In genomic region chr12:49365542-49365941, GRCh38 we compare ENCODE assay signal across 1 cellular context.
TF ChIP-seq lines count a peak whose summit lies in the region.

No MANE protein-coding gene starts in this region.

TF ChIP-seq in WTC11, 78 proteins besides CTCF, POLR2A, EP300 and RAD21 (continued from another document):
- TF ChIP-seq AFF4 (CRISPR knock-in tag; IDR thresholded peaks at IDR 0.05; ENCODE audit: borderline replicate concordance) (no peak), ATF6 (CRISPR knock-in tag; IDR thresholded peaks at IDR 0.05) (no peak), FOXK1 (CRISPR knock-in tag; IDR thresholded peaks at IDR 0.05) (no peak)
